19 cellular contexts compared by ENCODE assay signal in genomic region chr9:29974197-29974596, GRCh38.
DNase-seq lines count a peak whose midpoint lies in the region; ATAC-seq, FAIRE-seq and TF ChIP-seq lines count a peak whose summit lies in the region.
"Had no signal": no experiment of that assay in that cellular context is flagged by ENCODE, and none has a peak within 500 bp of the region (broad histone marks: within the 10 kb centered on the region; RNA-seq: fewer than 3 reads in every experiment).

No MANE protein-coding gene starts in this region.

- H3K27me3 Mint-ChIP-seq in natural killer cell (ENCODE audit: low read depth in 2 of 2) = no peaks in the 10 kb centered on the region
- H3K27me3 Mint-ChIP-seq: B cell had no signal

- FAIRE-seq in bronchial epithelial cell (lab: Jason Lieb, UNC) = no peak
- FAIRE-seq: GM12878, GM19239, HTR-8/SVneo had no signal

- intact Hi-C loops in natural killer cell (cut with micrococcal nuclease) = no loop called here

- H3K9me3 Mint-ChIP-seq in natural killer cell = no peaks in the 10 kb centered on the region
- H3K9me3 Mint-ChIP-seq: CD8-positive, alpha-beta T cell had no signal

- no peaks in the 10 kb centered on the region for H3K4me1 Mint-ChIP-seq in natural killer cell
- H3K4me1 Mint-ChIP-seq: B cell had no signal

- H3K36me3 ChIP-seq in bronchial epithelial cell (ENCODE audit: control insufficient read depth, insufficient read depth, low read length) = no peaks in the 10 kb centered on the region
- H3K36me3 ChIP-seq: BLaER1 treated with 17β-estradiol and CSF1 and Interleukin-3, amounts not matched to agents 10 nM and 100 nM; HAP-1 had no signal

- no peak for ATAC-seq in natural killer cell
- no peak for ATAC-seq in GM21717 (IDR thresholded peaks at IDR 0.05; ENCODE audit: unreplicated experiment)
- ATAC-seq in GM19035 (IDR thresholded peaks at IDR 0.05; ENCODE audit: unreplicated experiment) = no peak
- ATAC-seq: CD8-positive, alpha-beta T cell; GM12878 had no signal

- no peak overlapping the region for H3K4me3 Mint-ChIP-seq in natural killer cell
- H3K4me3 Mint-ChIP-seq: B cell; CD8-positive, alpha-beta T cell had no signal

- DNase-seq in HT1080 (ENCODE audit: low read depth) (peak; percentile 8), RKO (ENCODE audit: low spot score) (peak; percentile 0), bronchial epithelial cell (ENCODE audit: low read depth) (peak; percentile 10), natural killer cell (no peak), NCI-H524 (lab: John Stamatoyannopoulos, UW) (no peak)
- DNase-seq: 8988T; Calu3; CD8-positive, alpha-beta T cell; DMS79 treated with DMSO at 0.1 percent for 48 hours; GM23248; IMR-90 had no signal

- TF ChIP-seq CTCF in bronchial epithelial cell (IDR thresholded peaks at IDR 0.05; ENCODE audit: insufficient read depth, low read length, severe bottlenecking) = no peak
- no peak for TF ChIP-seq CTCF in natural killer cell (IDR thresholded peaks at IDR 0.05)

- H3K4me3 ChIP-seq in bronchial epithelial cell (ENCODE audit: low read depth, low read length) = no peak overlapping the region
- H3K4me3 ChIP-seq: BLaER1 treated with 17β-estradiol and CSF1 and Interleukin-3, amounts not matched to agents 10 nM and 100 nM; GM12878; GM23248; HAP-1 had no signal

- no peaks in the 10 kb centered on the region for H3K36me3 Mint-ChIP-seq in natural killer cell
- H3K36me3 Mint-ChIP-seq: CD8-positive, alpha-beta T cell had no signal

- no peaks in the 10 kb centered on the region for H3K27me3 ChIP-seq in bronchial epithelial cell (ENCODE audit: control insufficient read depth, insufficient read depth, low read length)
- H3K27me3 ChIP-seq: BLaER1 treated with 17β-estradiol and CSF1 and Interleukin-3, amounts not matched to agents 10 nM and 100 nM had no signal

- H3K27ac Mint-ChIP-seq in natural killer cell = no peak overlapping the region
- H3K27ac Mint-ChIP-seq: B cell; CD8-positive, alpha-beta T cell had no signal

Comparison
In these comparisons a context has a peak if more than half of its experiments do, and no peak if none do; other contexts are left out.
1. DNase-seq: peak in HT1080 (single experiment), RKO (single experiment) and bronchial epithelial cell (single experiment); none in natural killer cell (single experiment) and NCI-H524 (0 of 2).